1 cellular context compared by ENCODE assay signal in genomic region chr2:43052204-43052943, GRCh38.
TF ChIP-seq lines count a peak whose summit lies in the region.

No MANE protein-coding gene starts in this region.

TF ChIP-seq in HepG2, 621 proteins besides CTCF, POLR2A, EP300 and RAD21 (continued from another document and continues in another):
- TF ChIP-seq ZNF574 (CRISPR knock-in tag; IDR thresholded peaks at IDR 0.05), result no peak
- TF ChIP-seq FOXC1 (CRISPR knock-in tag; IDR thresholded peaks at IDR 0.05; ENCODE audit: borderline replicate concordance), result 0 out of 2 replicates have a peak, but pooled peaks have one; percentile 31
- no peak for TF ChIP-seq ZNF580 (CRISPR knock-in tag; IDR thresholded peaks at IDR 0.05; ENCODE audit: borderline replicate concordance, low read depth)
- no peak for TF ChIP-seq ZNF674 (CRISPR knock-in tag; IDR thresholded peaks at IDR 0.05; ENCODE audit: low read depth)
- no peak for TF ChIP-seq GPN1 (CRISPR knock-in tag; IDR thresholded peaks at IDR 0.05; ENCODE audit: borderline replicate concordance)
- TF ChIP-seq RELA (CRISPR knock-in tag; IDR thresholded peaks at IDR 0.05), result no peak
- no peak for TF ChIP-seq NAIF1 (CRISPR knock-in tag; IDR thresholded peaks at IDR 0.05; ENCODE audit: borderline replicate concordance)
- TF ChIP-seq, protein P1, sequence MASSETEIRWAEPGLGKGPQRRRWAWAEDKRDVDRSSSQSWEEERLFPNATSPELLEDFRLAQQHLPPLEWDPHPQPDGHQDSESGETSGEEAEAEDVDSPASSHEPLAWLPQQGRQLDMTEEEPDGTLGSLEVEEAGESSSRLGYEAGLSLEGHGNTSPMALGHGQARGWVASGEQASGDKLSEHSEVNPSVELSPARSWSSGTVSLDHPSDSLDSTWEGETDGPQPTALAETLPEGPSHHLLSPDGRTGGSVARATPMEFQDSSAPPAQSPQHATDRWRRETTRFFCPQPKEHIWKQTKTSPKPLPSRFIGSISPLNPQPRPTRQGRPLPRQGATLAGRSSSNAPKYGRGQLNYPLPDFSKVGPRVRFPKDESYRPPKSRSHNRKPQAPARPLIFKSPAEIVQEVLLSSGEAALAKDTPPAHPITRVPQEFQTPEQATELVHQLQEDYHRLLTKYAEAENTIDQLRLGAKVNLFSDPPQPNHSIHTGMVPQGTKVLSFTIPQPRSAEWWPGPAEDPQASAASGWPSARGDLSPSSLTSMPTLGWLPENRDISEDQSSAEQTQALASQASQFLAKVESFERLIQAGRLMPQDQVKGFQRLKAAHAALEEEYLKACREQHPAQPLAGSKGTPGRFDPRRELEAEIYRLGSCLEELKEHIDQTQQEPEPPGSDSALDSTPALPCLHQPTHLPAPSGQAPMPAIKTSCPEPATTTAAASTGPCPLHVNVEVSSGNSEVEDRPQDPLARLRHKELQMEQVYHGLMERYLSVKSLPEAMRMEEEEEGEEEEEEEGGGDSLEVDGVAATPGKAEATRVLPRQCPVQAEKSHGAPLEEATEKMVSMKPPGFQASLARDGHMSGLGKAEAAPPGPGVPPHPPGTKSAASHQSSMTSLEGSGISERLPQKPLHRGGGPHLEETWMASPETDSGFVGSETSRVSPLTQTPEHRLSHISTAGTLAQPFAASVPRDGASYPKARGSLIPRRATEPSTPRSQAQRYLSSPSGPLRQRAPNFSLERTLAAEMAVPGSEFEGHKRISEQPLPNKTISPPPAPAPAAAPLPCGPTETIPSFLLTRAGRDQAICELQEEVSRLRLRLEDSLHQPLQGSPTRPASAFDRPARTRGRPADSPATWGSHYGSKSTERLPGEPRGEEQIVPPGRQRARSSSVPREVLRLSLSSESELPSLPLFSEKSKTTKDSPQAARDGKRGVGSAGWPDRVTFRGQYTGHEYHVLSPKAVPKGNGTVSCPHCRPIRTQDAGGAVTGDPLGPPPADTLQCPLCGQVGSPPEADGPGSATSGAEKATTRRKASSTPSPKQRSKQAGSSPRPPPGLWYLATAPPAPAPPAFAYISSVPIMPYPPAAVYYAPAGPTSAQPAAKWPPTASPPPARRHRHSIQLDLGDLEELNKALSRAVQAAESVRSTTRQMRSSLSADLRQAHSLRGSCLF (CRISPR knock-in tag; IDR thresholded peaks at IDR 0.05; ENCODE audit: borderline replicate concordance), result no peak
- no peak for TF ChIP-seq TOPORS (CRISPR knock-in tag; IDR thresholded peaks at IDR 0.05)
- TF ChIP-seq, protein P2, sequence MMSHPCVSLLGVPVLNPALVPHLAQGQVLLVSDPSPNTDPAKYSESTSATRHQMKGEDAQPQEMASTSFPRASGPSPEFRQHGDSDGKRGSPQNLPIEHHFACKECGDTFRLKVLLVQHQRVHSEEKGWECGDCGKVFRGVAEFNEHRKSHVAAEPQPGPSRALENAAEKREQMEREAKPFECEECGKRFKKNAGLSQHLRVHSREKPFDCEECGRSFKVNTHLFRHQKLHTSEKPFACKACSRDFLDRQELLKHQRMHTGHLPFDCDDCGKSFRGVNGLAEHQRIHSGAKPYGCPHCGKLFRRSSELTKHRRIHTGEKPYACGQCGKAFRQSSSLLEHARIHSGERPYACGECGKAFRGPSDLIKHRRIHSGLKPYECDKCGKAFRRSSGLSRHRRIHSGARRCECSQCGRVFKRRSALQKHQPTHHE (CRISPR knock-in tag; IDR thresholded peaks at IDR 0.05; ENCODE audit: borderline replicate concordance), result no peak
- no peak for TF ChIP-seq ZNF576 (CRISPR knock-in tag; IDR thresholded peaks at IDR 0.05)
- no peak for TF ChIP-seq HDAC6 (IDR thresholded peaks at IDR 0.05; ENCODE audit: low read depth, low read length)
- TF ChIP-seq ZNF569 (CRISPR knock-in tag; IDR thresholded peaks at IDR 0.05; ENCODE audit: borderline replicate concordance), result no peak
- no peak for TF ChIP-seq HNRNPK (IDR thresholded peaks at IDR 0.05; ENCODE audit: low read depth, low read length, poor library complexity, severe bottlenecking)
- TF ChIP-seq, protein P3, sequence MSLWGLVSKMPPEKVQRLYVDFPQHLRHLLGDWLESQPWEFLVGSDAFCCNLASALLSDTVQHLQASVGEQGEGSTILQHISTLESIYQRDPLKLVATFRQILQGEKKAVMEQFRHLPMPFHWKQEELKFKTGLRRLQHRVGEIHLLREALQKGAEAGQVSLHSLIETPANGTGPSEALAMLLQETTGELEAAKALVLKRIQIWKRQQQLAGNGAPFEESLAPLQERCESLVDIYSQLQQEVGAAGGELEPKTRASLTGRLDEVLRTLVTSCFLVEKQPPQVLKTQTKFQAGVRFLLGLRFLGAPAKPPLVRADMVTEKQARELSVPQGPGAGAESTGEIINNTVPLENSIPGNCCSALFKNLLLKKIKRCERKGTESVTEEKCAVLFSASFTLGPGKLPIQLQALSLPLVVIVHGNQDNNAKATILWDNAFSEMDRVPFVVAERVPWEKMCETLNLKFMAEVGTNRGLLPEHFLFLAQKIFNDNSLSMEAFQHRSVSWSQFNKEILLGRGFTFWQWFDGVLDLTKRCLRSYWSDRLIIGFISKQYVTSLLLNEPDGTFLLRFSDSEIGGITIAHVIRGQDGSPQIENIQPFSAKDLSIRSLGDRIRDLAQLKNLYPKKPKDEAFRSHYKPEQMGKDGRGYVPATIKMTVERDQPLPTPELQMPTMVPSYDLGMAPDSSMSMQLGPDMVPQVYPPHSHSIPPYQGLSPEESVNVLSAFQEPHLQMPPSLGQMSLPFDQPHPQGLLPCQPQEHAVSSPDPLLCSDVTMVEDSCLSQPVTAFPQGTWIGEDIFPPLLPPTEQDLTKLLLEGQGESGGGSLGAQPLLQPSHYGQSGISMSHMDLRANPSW (CRISPR knock-in tag; IDR thresholded peaks at IDR 0.05; ENCODE audit: borderline replicate concordance), result no peak
- TF ChIP-seq, protein P4, sequence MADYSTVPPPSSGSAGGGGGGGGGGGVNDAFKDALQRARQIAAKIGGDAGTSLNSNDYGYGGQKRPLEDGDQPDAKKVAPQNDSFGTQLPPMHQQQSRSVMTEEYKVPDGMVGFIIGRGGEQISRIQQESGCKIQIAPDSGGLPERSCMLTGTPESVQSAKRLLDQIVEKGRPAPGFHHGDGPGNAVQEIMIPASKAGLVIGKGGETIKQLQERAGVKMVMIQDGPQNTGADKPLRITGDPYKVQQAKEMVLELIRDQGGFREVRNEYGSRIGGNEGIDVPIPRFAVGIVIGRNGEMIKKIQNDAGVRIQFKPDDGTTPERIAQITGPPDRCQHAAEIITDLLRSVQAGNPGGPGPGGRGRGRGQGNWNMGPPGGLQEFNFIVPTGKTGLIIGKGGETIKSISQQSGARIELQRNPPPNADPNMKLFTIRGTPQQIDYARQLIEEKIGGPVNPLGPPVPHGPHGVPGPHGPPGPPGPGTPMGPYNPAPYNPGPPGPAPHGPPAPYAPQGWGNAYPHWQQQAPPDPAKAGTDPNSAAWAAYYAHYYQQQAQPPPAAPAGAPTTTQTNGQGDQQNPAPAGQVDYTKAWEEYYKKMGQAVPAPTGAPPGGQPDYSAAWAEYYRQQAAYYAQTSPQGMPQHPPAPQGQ (CRISPR knock-in tag; IDR thresholded peaks at IDR 0.05; ENCODE audit: borderline replicate concordance), result no peak
- TF ChIP-seq GPBP1L1 (CRISPR knock-in tag; IDR thresholded peaks at IDR 0.05), result no peak
- TF ChIP-seq, protein P5, sequence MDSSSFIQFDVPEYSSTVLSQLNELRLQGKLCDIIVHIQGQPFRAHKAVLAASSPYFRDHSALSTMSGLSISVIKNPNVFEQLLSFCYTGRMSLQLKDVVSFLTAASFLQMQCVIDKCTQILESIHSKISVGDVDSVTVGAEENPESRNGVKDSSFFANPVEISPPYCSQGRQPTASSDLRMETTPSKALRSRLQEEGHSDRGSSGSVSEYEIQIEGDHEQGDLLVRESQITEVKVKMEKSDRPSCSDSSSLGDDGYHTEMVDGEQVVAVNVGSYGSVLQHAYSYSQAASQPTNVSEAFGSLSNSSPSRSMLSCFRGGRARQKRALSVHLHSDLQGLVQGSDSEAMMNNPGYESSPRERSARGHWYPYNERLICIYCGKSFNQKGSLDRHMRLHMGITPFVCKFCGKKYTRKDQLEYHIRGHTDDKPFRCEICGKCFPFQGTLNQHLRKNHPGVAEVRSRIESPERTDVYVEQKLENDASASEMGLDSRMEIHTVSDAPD (CRISPR knock-in tag; IDR thresholded peaks at IDR 0.05), result peak; percentile 56; the same call in 1 of the 2 replicates
- TF ChIP-seq, protein P6, sequence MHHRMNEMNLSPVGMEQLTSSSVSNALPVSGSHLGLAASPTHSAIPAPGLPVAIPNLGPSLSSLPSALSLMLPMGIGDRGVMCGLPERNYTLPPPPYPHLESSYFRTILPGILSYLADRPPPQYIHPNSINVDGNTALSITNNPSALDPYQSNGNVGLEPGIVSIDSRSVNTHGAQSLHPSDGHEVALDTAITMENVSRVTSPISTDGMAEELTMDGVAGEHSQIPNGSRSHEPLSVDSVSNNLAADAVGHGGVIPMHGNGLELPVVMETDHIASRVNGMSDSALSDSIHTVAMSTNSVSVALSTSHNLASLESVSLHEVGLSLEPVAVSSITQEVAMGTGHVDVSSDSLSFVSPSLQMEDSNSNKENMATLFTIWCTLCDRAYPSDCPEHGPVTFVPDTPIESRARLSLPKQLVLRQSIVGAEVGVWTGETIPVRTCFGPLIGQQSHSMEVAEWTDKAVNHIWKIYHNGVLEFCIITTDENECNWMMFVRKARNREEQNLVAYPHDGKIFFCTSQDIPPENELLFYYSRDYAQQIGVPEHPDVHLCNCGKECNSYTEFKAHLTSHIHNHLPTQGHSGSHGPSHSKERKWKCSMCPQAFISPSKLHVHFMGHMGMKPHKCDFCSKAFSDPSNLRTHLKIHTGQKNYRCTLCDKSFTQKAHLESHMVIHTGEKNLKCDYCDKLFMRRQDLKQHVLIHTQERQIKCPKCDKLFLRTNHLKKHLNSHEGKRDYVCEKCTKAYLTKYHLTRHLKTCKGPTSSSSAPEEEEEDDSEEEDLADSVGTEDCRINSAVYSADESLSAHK (CRISPR knock-in tag; IDR thresholded peaks at IDR 0.05; ENCODE audit: borderline replicate concordance), result no peak
- TF ChIP-seq ZNF850 (CRISPR knock-in tag; conservative IDR thresholded peaks at IDR 0.05), result no peak
- no peak for TF ChIP-seq RBM39 (IDR thresholded peaks at IDR 0.05; ENCODE audit: low read depth, low read length, poor library complexity, severe bottlenecking)
- no peak for TF ChIP-seq MEF2D (CRISPR knock-in tag; IDR thresholded peaks at IDR 0.05)
- no peak for TF ChIP-seq NR2F2 (IDR thresholded peaks at IDR 0.05; ENCODE audit: borderline replicate concordance, low read depth)
- TF ChIP-seq SP2 (CRISPR knock-in tag; IDR thresholded peaks at IDR 0.05), result no peak
- TF ChIP-seq SRSF9 (IDR thresholded peaks at IDR 0.05; ENCODE audit: borderline replicate concordance, insufficient read depth, low read depth, low read length, poor library complexity, severe bottlenecking), result no peak
- no peak for TF ChIP-seq ZNF207 (IDR thresholded peaks at IDR 0.05; ENCODE audit: borderline replicate concordance)
- TF ChIP-seq, protein P7, sequence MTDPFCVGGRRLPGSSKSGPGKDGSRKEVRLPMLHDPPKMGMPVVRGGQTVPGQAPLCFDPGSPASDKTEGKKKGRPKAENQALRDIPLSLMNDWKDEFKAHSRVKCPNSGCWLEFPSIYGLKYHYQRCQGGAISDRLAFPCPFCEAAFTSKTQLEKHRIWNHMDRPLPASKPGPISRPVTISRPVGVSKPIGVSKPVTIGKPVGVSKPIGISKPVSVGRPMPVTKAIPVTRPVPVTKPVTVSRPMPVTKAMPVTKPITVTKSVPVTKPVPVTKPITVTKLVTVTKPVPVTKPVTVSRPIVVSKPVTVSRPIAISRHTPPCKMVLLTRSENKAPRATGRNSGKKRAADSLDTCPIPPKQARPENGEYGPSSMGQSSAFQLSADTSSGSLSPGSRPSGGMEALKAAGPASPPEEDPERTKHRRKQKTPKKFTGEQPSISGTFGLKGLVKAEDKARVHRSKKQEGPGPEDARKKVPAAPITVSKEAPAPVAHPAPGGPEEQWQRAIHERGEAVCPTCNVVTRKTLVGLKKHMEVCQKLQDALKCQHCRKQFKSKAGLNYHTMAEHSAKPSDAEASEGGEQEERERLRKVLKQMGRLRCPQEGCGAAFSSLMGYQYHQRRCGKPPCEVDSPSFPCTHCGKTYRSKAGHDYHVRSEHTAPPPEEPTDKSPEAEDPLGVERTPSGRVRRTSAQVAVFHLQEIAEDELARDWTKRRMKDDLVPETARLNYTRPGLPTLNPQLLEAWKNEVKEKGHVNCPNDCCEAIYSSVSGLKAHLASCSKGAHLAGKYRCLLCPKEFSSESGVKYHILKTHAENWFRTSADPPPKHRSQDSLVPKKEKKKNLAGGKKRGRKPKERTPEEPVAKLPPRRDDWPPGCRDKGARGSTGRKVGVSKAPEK (CRISPR knock-in tag; IDR thresholded peaks at IDR 0.05; ENCODE audit: borderline replicate concordance), result no peak
- no peak for TF ChIP-seq SRSF1 (optimal IDR thresholded peaks at IDR 0.05; ENCODE audit: low read depth, low read length)
